ENCODE assay signal across 20 cellular contexts in the genomic region with DNA sequence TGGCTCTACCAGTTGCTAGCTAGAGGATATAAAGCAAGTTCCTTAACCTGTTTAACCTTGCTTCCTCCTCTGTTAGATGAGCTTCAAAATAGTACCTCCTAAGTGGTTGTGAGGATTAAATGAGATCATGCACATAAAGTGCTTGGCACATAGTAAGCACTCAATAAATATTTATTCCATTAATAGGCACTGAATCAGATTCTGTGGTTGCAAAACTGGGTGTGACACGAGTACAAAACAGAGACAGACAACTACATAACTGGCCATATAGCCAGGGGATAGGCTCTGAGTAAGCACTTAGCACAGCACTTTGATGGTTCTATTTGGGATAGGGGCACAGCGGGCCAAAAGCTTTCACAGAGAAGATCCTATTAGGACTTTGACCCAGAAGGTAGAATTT.
"Had no signal": no experiment of that assay in that cellular context is flagged by ENCODE, and none has a peak within 500 bp of the region (broad histone marks: within the 10 kb centered on the region; RNA-seq: fewer than 3 reads in every experiment).

No MANE protein-coding gene starts in this region.

- H3K9me3 ChIP-seq: body of pancreas, heart right ventricle, left ventricle myocardium inferior, sigmoid colon, testis, vagina had no signal

- H3K36me3 ChIP-seq: heart right ventricle, left ventricle myocardium inferior, sigmoid colon, vagina had no signal

- H3K27ac ChIP-seq: body of pancreas, heart right ventricle, left ventricle myocardium inferior, sigmoid colon, testis, vagina had no signal

- H3K4me1 ChIP-seq: heart right ventricle, left ventricle myocardium inferior, sigmoid colon, vagina had no signal

- H3K4me3 ChIP-seq: body of pancreas, heart right ventricle, left ventricle myocardium inferior, sigmoid colon, testis, vagina had no signal

- H3K27me3 ChIP-seq: body of pancreas, heart right ventricle, sigmoid colon, testis, vagina had no signal

- DNase-seq: activated CD4-positive, alpha-beta T cell treated with anti-CD3 and anti-CD28 coated beads for 1 hour; activated CD4-positive, alpha-beta T cell treated with anti-CD3 and anti-CD28 coated beads, Interleukin-2, amount 50 U/mL, for 1 hour; activated CD8-positive, alpha-beta T cell treated with anti-CD3 and anti-CD28 coated beads, Interleukin-2, amount 10 ng/mL, durations not matched to agents 7 days and 5 days; activated gamma-delta T cell treated with Interleukin-2 at 50 U/mL for 16 hours; anterior cingulate cortex; body of pancreas; caudate nucleus; effector CD4-positive, alpha-beta T cell; heart right ventricle; islet precursor cell; left ventricle myocardium inferior; midbrain; retina; sigmoid colon; stimulated activated CD4-positive, alpha-beta T cell treated with anti-CD3 and anti-CD28 coated beads, Interleukin-4, amount 100 ng/mL, for 1 hour; stimulated activated naive CD4-positive, alpha-beta T cell; T-helper 9 cell; testis had no signal

- FAIRE-seq: endometrium had no signal
